ENCODE assay signal across 1 cellular context in the genomic region with DNA sequence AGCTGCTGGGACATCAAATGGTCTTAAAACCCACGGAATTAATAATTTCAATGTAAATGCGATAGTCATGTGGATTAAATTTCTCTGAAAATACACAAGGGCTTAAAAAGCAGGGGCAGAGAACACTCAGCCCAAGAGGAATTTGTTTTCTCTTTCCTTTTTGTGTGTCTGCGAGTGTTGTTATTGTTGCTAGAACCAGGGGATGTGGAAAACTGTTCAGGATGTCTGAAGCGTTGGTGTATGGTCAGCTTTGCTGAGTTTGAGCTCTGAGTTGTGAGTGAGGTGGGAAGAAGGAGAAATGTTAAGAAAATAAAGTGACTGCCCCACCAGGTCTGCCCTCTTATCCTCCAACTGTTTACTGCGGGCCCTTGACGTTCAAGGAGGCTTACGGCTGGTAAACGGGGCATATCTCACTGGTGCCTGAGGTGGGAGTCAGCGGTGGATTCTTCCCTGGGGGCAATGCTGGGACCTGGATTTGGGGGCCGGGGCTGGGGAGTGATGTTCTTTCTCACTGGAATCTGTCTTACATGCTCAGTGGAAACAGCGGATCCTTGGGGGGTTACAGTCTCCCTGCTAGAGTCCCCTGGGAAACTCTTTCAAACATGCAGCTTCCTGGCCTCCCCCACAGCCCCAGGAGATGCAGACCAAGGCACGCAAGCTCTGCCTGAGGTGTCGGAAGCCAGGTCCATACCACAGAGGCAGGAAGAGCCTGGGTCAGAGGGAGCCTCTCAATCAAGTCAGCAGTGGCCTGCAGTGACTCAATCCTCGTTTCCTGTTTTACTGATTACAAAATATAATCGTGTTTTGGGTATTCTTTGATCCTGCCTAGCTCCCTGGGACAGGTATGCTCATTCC.
A peak's percentile ranks its signal among the peaks of the same experiment; 100 is the strongest.
TF ChIP-seq lines count a peak whose summit lies in the region.

No MANE protein-coding gene starts in this region.

TF ChIP-seq in GM12878, 131 proteins besides CTCF, POLR2A, EP300 and RAD21 (continued from another document):
- TF ChIP-seq E2F8 (IDR thresholded peaks at IDR 0.05; ENCODE audit: low read depth, partially characterized antibody) (no peak), TCF3 (IDR thresholded peaks at IDR 0.05; ENCODE audit: borderline replicate concordance, insufficient read depth, low read depth, low read length) (no peak), JUNB (IDR thresholded peaks at IDR 0.05) (peak; percentile 48)
